Comparison of ENCODE assay signal across 8 cellular contexts in genomic region chr11:6927030-6927617, GRCh38. TPM values are rescaled to one million over a fixed set of nuclear protein-coding genes. Genes with fewer than 3 reads are reported as not detected.
DNase-seq lines count a peak whose midpoint lies in the region; ATAC-seq, FAIRE-seq and TF ChIP-seq lines count a peak whose summit lies in the region.

No MANE protein-coding gene starts in this region.

- no peak for TF ChIP-seq CTCF in astrocyte (IDR thresholded peaks at IDR 0.05; ENCODE audit: insufficient read depth, low read depth, low read length)

- peak overlapping the region; percentile 99 for H2AFZ ChIP-seq in astrocyte (ENCODE audit: low read depth, low read length)

- H3K4me3 ChIP-seq in astrocyte (ENCODE audit: insufficient read depth, low read depth, low read length) (peak overlapping the region; percentile 91), mesodermal cell (ENCODE audit: extremely low read depth, insufficient read depth, low read length, poor library complexity, severe bottlenecking) (peak overlapping the region; percentile 62)

- H3K9me3 Mint-ChIP-seq in astrocyte (ENCODE audit: unreplicated experiment), result no peaks in the 10 kb centered on the region

- no peaks in the 10 kb centered on the region for H4K20me1 ChIP-seq in astrocyte (ENCODE audit: insufficient read depth, low read length)

- H3K36me3 Mint-ChIP-seq in astrocyte (ENCODE audit: low read depth, unreplicated experiment), result no peaks in the 10 kb centered on the region

- H3K4me1 ChIP-seq in astrocyte (ENCODE audit: insufficient read depth, low read length) (peaks cover 12% of the 10 kb centered on the region), mesodermal cell (ENCODE audit: control insufficient read depth, insufficient read depth, low read length, poor library complexity, severe bottlenecking) (no peaks in the 10 kb centered on the region)

- WGBS in mesodermal cell (ENCODE audit: insufficient coverage in 2 of 2), 2 experiments, result 40 to 44% methylated on average over 6 to 7 of the region's 11 CpGs

- peak overlapping the region; percentile 96 for H3K4me2 ChIP-seq in astrocyte (ENCODE audit: low read length)

- no peak for TF ChIP-seq POLR2A in GM12891 (IDR thresholded peaks at IDR 0.05; ENCODE audit: low read depth, low read length)

- FAIRE-seq in GM12891 (lab: Jason Lieb, UNC) (peak; percentile 85), astrocyte (lab: Jason Lieb, UNC) (no peak), HTR-8/SVneo (lab: Jason Lieb, UNC) (no peak)

- H3K27me3 Mint-ChIP-seq in astrocyte (ENCODE audit: low read depth, unreplicated experiment), result no peaks in the 10 kb centered on the region

- ATAC-seq in GM21423 (IDR thresholded peaks at IDR 0.05; ENCODE audit: unreplicated experiment), result peak; percentile 77

- H3K9ac ChIP-seq in astrocyte (ENCODE audit: low read length), result peak overlapping the region; percentile 89

- H3K9me3 ChIP-seq in astrocyte (ENCODE audit: insufficient read depth, low read depth, low read length) (no peaks in the 10 kb centered on the region), mesodermal cell (ENCODE audit: control insufficient read depth, low read length) (no peaks in the 10 kb centered on the region)

- H3K4me1 Mint-ChIP-seq in astrocyte (ENCODE audit: low read depth, unreplicated experiment), result peaks cover 2% of the 10 kb centered on the region

- H3K4me3 Mint-ChIP-seq in astrocyte (ENCODE audit: unreplicated experiment), result peak overlapping the region; percentile 97

- H3K79me2 ChIP-seq in astrocyte (ENCODE audit: insufficient read depth, low read length), result peaks cover 6% of the 10 kb centered on the region

- no peaks in the 10 kb centered on the region for H3K27me3 ChIP-seq in astrocyte (ENCODE audit: insufficient read depth, low read length)

- H3K36me3 ChIP-seq in astrocyte (ENCODE audit: insufficient read depth, low read length), result no peaks in the 10 kb centered on the region
- H3K36me3 ChIP-seq in mesodermal cell (ENCODE audit: control insufficient read depth, insufficient read depth, low read length), result no peaks in the 10 kb centered on the region

- no peak for DNase-seq in GM12891 (ENCODE audit: insufficient read length, low spot score)
- peak; percentile 8 for DNase-seq in HS-27A (ENCODE audit: low read depth)
- DNase-seq in astrocyte (ENCODE audit: low read depth), result peak; percentile 18
- DNase-seq in GM03348 (ENCODE audit: low spot score), result no peak
- no peak for DNase-seq in HTR-8/SVneo (ENCODE audit: insufficient read length, low spot score)
- DNase-seq in pons (ENCODE audit: low spot score), result no peak

- no peak overlapping the region for H3K27ac Mint-ChIP-seq in astrocyte (ENCODE audit: unreplicated experiment)

- H3K27ac ChIP-seq in astrocyte (ENCODE audit: low read depth, low read length) (peak overlapping the region; percentile 63), mesodermal cell (ENCODE audit: low read depth, low read length, severe bottlenecking) (no peak overlapping the region)

TF ChIP-seq in GM12891, 5 proteins besides CTCF, POLR2A, EP300 and RAD21:
- TF ChIP-seq SPI1 (IDR thresholded peaks at IDR 0.05; ENCODE audit: low read depth, low read length) (peak; percentile 92), POU2F2 (IDR thresholded peaks at IDR 0.05; ENCODE audit: low read depth, low read length) (no peak), TAF1 (IDR thresholded peaks at IDR 0.05; ENCODE audit: low read depth, low read length) (no peak), POLR2AphosphoS5 (IDR thresholded peaks at IDR 0.05; ENCODE audit: low read depth, low read length) (no peak), PAX5 (IDR thresholded peaks at IDR 0.05; ENCODE audit: insufficient read depth, low read length, severe bottlenecking) (no peak)
TF ChIP-seq in GM12891: peak in this region for 1.

RNA-seq across cellular contexts. Expression of gene ZNF215, which starts 0.9 kb away (rescaled TPM):
- polyA plus RNA-seq in GM12891 (2012; ENCODE audit: low read depth, missing spikeins), result 1.5 TPM
- 2.1 and 2.9 TPM in 2 replicates for total RNA-seq in astrocyte
- polyA plus RNA-seq in mesodermal cell (2013, experiment 1 of 2), result 2.3 TPM
- polyA plus RNA-seq in mesodermal cell (2013, experiment 2 of 2), result 2.6 TPM

RNA-seq across cellular contexts. Expression of gene OR2D3, which starts 6.3 kb away (rescaled TPM):
- polyA plus RNA-seq in GM12891 (2012; ENCODE audit: low read depth, missing spikeins), result not detected
- total RNA-seq in astrocyte, result not detected in 2 replicates
- polyA plus RNA-seq in mesodermal cell (2013, experiment 1 of 2), result not detected
- polyA plus RNA-seq in mesodermal cell (2013, experiment 2 of 2), result not detected

RNA-seq across cellular contexts. Expression of gene OR2D2, which starts 34.8 kb away (rescaled TPM):
- not detected for polyA plus RNA-seq in GM12891 (2012; ENCODE audit: low read depth, missing spikeins)
- 0.39 TPM in 1 of 2 replicates, not detected in the other for total RNA-seq in astrocyte
- polyA plus RNA-seq in mesodermal cell (2013, experiment 1 of 2), result not detected
- polyA plus RNA-seq in mesodermal cell (2013, experiment 2 of 2), result not detected

RNA-seq across cellular contexts. Expression of gene OR10A4, which starts 50.7 kb away (rescaled TPM):
- polyA plus RNA-seq in GM12891 (2012; ENCODE audit: low read depth, missing spikeins), result not detected
- total RNA-seq in astrocyte, result not detected in 2 replicates
- not detected for polyA plus RNA-seq in mesodermal cell (2013, experiment 1 of 2)
- polyA plus RNA-seq in mesodermal cell (2013, experiment 2 of 2), result not detected

Comparison
In these comparisons a context has a peak if more than half of its experiments do, and no peak if none do; other contexts are left out.
1. DNase-seq: peak in HS-27A (single experiment) and astrocyte (single experiment); none in GM12891 (single experiment), GM03348 (single experiment), HTR-8/SVneo (single experiment) and pons (single experiment).